Comparison of ENCODE assay signal across 15 cellular contexts in the genomic region with DNA sequence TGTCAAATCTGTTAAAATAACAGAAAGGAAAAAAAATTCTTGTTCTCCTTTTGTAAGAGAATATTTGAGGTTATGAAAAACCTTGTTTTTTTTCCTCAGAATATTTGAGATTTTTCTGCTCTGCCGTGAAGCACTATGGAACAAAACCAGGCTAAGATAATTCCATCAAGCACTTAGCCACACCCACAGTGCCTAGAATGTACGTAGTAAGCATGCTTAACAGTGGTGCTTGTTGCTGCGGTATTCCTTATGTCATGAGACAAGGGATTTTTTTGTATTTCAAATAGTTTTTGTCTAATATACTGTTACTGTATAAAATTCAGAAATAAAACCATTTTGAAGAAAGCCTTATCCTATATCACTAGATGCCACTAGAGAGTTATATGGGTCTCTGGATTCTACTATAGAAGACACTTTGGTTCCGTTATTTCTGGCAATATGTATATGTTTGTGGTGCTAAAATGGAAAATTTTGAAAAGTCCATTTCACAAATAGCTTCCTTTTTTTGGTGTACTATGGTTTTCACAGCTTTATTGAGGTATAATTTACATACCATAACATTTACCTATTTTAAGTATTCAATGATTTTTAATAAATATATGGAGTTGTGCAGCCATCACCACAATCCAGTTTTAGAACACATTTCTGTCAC. TPM values are rescaled to one million over a fixed set of nuclear protein-coding genes. Genes with fewer than 3 reads are reported as not detected.
DNase-seq lines count a peak whose midpoint lies in the region; ATAC-seq, FAIRE-seq and TF ChIP-seq lines count a peak whose summit lies in the region.
"Had no signal": no experiment of that assay in that cellular context is flagged by ENCODE, and none has a peak within 500 bp of the region (broad histone marks: within the 10 kb centered on the region; RNA-seq: fewer than 3 reads in every experiment).

No MANE protein-coding gene starts in this region.

- CTCF ChIA-PET in A549 (lab: Yijun Ruan, JAX) (interaction anchor here (0.6 to 1.8 kb wide), 7 partner anchors 9 to 1758 kb away, joined by 3 to 5 read pairs (median 3); no protein-coding TSS in a partner anchor), SK-N-SH (lab: Yijun Ruan, JAX) (interaction anchor here (0.7 to 1.5 kb wide), 7 partner anchors 11 to 453 kb away, joined by 3 to 5 read pairs (median 3); no protein-coding TSS in a partner anchor), Caco-2 (lab: Charles Lee) (no interaction called here)
- CTCF ChIA-PET in CD8-positive, alpha-beta T cell (lab: Charles Lee) = interaction anchor here (0.8 to 1.1 kb wide), 2 partner anchors 368 to 453 kb away, joined by 3 read pairs; no protein-coding TSS in a partner anchor

- no peak overlapping the region for H3K27ac Mint-ChIP-seq in Caco-2 (ENCODE audit: unreplicated experiment)
- H3K27ac Mint-ChIP-seq in CD8-positive, alpha-beta T cell = no peak overlapping the region
- H3K27ac Mint-ChIP-seq: activated CD4-positive, alpha-beta memory T cell treated with anti-CD3 and anti-CD28 coated beads for 36 hours had no signal

- POLR2A ChIA-PET in A549 (lab: Yijun Ruan, JAX) = no interaction called here
- POLR2A ChIA-PET in SK-N-SH (lab: Yijun Ruan, JAX) = no interaction called here
- POLR2A ChIA-PET in Caco-2 (lab: Charles Lee) = no interaction called here
- POLR2A ChIA-PET in CD8-positive, alpha-beta T cell (lab: Charles Lee) = no interaction called here

- no peaks in the 10 kb centered on the region for H3K9me2 ChIP-seq in SK-N-SH

- TF ChIP-seq RAD21 in A549 (conservative IDR thresholded peaks at IDR 0.05 in 1 of 2, IDR thresholded peaks at IDR 0.05 in 1 of 2) = peak; percentile 27 to 32; a peak in 2 of 5 replicates
- TF ChIP-seq RAD21 in SK-N-SH (IDR thresholded peaks at IDR 0.05; ENCODE audit: low read length) = peak; percentile 28; the same call in 1 of the 2 replicates

- H3K4me1 ChIP-seq in A549 (no peaks in the 10 kb centered on the region), SK-N-SH (ENCODE audit: control insufficient read depth in 1 of 2, insufficient read depth in 2 of 2, low read depth in 1 of 2, low read length in 1 of 2) (no peaks in the 10 kb centered on the region; a peak in 2 of 4 replicates), foreskin keratinocyte (no peaks in the 10 kb centered on the region), Caco-2 (no peaks in the 10 kb centered on the region; the same call in 1 of the 2 replicates)
- H3K4me1 ChIP-seq in CD8-positive, alpha-beta T cell (ENCODE audit: insufficient read depth, low read length) = peaks cover 4% of the 10 kb centered on the region
- H3K4me1 ChIP-seq: vagina had no signal

- H3K79me2 ChIP-seq in SK-N-SH (ENCODE audit: insufficient read depth) = peaks cover 21% of the 10 kb centered on the region

- TF ChIP-seq CTCF in A549 (IDR thresholded peaks at IDR 0.05) = peak; percentile 20; the same call in 1 of the 3 replicates
- TF ChIP-seq CTCF in SK-N-SH (IDR thresholded peaks at IDR 0.05) = peak; percentile 34
- peak; percentile 42 for TF ChIP-seq CTCF in foreskin keratinocyte (conservative IDR thresholded peaks at IDR 0.05)
- no peak for TF ChIP-seq CTCF in Caco-2 (IDR thresholded peaks at IDR 0.05; ENCODE audit: insufficient read depth in 1 of 2, low read depth in 1 of 2, low read length in 1 of 2, severe bottlenecking in 1 of 2, unreplicated experiment in 1 of 2)
- no peak for TF ChIP-seq CTCF in CD8-positive, alpha-beta T cell (IDR thresholded peaks at IDR 0.05)

- no peak for FAIRE-seq in A549 (lab: Jason Lieb, UNC)
- peak; percentile 42 for FAIRE-seq in GM12892 (lab: Jason Lieb, UNC)

- peaks cover 7% of the 10 kb centered on the region for H3K4me1 Mint-ChIP-seq in Caco-2 (ENCODE audit: low read depth, unreplicated experiment)
- peaks cover 34% of the 10 kb centered on the region for H3K4me1 Mint-ChIP-seq in CD8-positive, alpha-beta T cell (ENCODE audit: low read depth)
- H3K4me1 Mint-ChIP-seq: neural crest cell had no signal

- no TSS peak for BruUV-seq in Caco-2 (replicated peaks; lab: Mats Ljungman, UMichigan)

- no peaks in the 10 kb centered on the region for H3K9me3 Mint-ChIP-seq in Caco-2 (ENCODE audit: unreplicated experiment)
- peaks cover 4% of the 10 kb centered on the region for H3K9me3 Mint-ChIP-seq in CD8-positive, alpha-beta T cell

- no peak overlapping the region for H3K4me3 Mint-ChIP-seq in Caco-2 (ENCODE audit: unreplicated experiment)
- H3K4me3 Mint-ChIP-seq in CD8-positive, alpha-beta T cell = no peak overlapping the region
- H3K4me3 Mint-ChIP-seq: activated CD4-positive, alpha-beta memory T cell treated with anti-CD3 and anti-CD28 coated beads for 36 hours; neural crest cell had no signal

- no peaks in the 10 kb centered on the region for H4K20me1 ChIP-seq in SK-N-SH (ENCODE audit: insufficient read depth)

- no peak overlapping the region for H3K27ac ChIP-seq in A549
- H3K27ac ChIP-seq in SK-N-SH (ENCODE audit: low read depth in 2 of 2, low read length in 1 of 2) = no peak overlapping the region
- H3K27ac ChIP-seq in foreskin keratinocyte = no peak overlapping the region
- no peak overlapping the region for H3K27ac ChIP-seq in CD8-positive, alpha-beta T cell (ENCODE audit: low read depth, low read length)
- H3K27ac ChIP-seq: vagina had no signal

- ATAC-seq in A549 = no peak
- ATAC-seq in foreskin keratinocyte = no peak
- ATAC-seq in CD8-positive, alpha-beta T cell = no peak

- H3K4me3 ChIP-seq in A549 = no peak overlapping the region
- no peak overlapping the region for H3K4me3 ChIP-seq in SK-N-SH (ENCODE audit: low read depth in 2 of 2, low read length in 1 of 2)
- no peak overlapping the region for H3K4me3 ChIP-seq in Caco-2 (ENCODE audit: low read depth, low read length)
- H3K4me3 ChIP-seq in CD8-positive, alpha-beta T cell (ENCODE audit: low read depth, low read length) = no peak overlapping the region
- H3K4me3 ChIP-seq: vagina had no signal

- WGBS in A549 (ENCODE audit: missing lambda C conversion rate) = 91% methylated on average over 4 of the region's 4 CpGs
- 79% methylated on average over 4 of the region's 4 CpGs for WGBS in SK-N-SH (ENCODE audit: low lambda C conversion rate)

- DNase-seq in A549 (ENCODE audit: low read depth in 1 of 2, low spot score in 1 of 2) (no peak), GM12892 (ENCODE audit: insufficient read length) (no peak), SK-N-SH (no peak), foreskin keratinocyte (no peak), OCI-M1 (lab: John Stamatoyannopoulos, UW) (no peak), Caco-2 (no peak)
- no peak for DNase-seq in activated naive CD4-positive, alpha-beta T cell treated with anti-CD3 and anti-CD28 coated beads, Interleukin-2, amount 50 U/mL, for 16 hours
- no peak for DNase-seq in CD8-positive, alpha-beta T cell
- DNase-seq: activated CD4-positive, alpha-beta memory T cell treated with anti-CD3 and anti-CD28 coated beads for 36 hours; activated effector memory CD4-positive, alpha-beta T cell treated with anti-CD3 and anti-CD28 coated beads, Interleukin-2, amount 50 U/mL, for 16 hours; cerebellar nuclear complex; foreskin fibroblast; left cardiac atrium had no signal

- H3K4me2 ChIP-seq in A549 (no peak overlapping the region), SK-N-SH (no peak overlapping the region)

- no peaks in the 10 kb centered on the region for H3K27me3 Mint-ChIP-seq in Caco-2 (ENCODE audit: insufficient read depth, unreplicated experiment)
- H3K27me3 Mint-ChIP-seq in CD8-positive, alpha-beta T cell (ENCODE audit: low read depth) = no peaks in the 10 kb centered on the region
- H3K27me3 Mint-ChIP-seq: activated CD4-positive, alpha-beta memory T cell treated with anti-CD3 and anti-CD28 coated beads for 36 hours had no signal

- TF ChIP-seq POLR2A in A549 (IDR thresholded peaks at IDR 0.05; ENCODE audit: low read length) = no peak
- TF ChIP-seq POLR2A in GM12892 (IDR thresholded peaks at IDR 0.05; ENCODE audit: low read depth, low read length) = no peak

- H3K9me3 ChIP-seq in A549 (peaks cover 14% of the 10 kb centered on the region; the same call in 2 of the 3 replicates), SK-N-SH (no peaks in the 10 kb centered on the region; the same call in 1 of the 2 replicates), Caco-2 (peaks cover 5% of the 10 kb centered on the region)
- H3K9me3 ChIP-seq in CD8-positive, alpha-beta T cell (ENCODE audit: low read length) = no peaks in the 10 kb centered on the region
- H3K9me3 ChIP-seq: vagina had no signal

- H3K27me3 ChIP-seq in SK-N-SH (ENCODE audit: insufficient read depth) (no peaks in the 10 kb centered on the region), foreskin keratinocyte (no peaks in the 10 kb centered on the region), Caco-2 (replicated peaks; ENCODE audit: control insufficient read depth, insufficient read depth, low read length) (no peaks in the 10 kb centered on the region)
- H3K27me3 ChIP-seq in CD8-positive, alpha-beta T cell (ENCODE audit: insufficient read depth, low read length) = no peaks in the 10 kb centered on the region
- H3K27me3 ChIP-seq: vagina had no signal

- H3K9ac ChIP-seq in SK-N-SH = no peak overlapping the region

- H3F3A ChIP-seq in SK-N-SH (replicated peaks; ENCODE audit: insufficient read depth) = no peaks in the 10 kb centered on the region

- no peak overlapping the region for H2AFZ ChIP-seq in SK-N-SH (ENCODE audit: low read depth)

- H3K36me3 Mint-ChIP-seq in Caco-2 (ENCODE audit: insufficient read depth, unreplicated experiment) = peaks cover 22% of the 10 kb centered on the region
- peaks cover 36% of the 10 kb centered on the region for H3K36me3 Mint-ChIP-seq in CD8-positive, alpha-beta T cell

- no peak for TF ChIP-seq EP300 in A549 (IDR thresholded peaks at IDR 0.05)
- TF ChIP-seq EP300 in SK-N-SH (IDR thresholded peaks at IDR 0.05; ENCODE audit: borderline replicate concordance in 1 of 2, low read depth in 1 of 2, low read length in 1 of 2) = no peak

- intact Hi-C loops in Caco-2 (cut with micrococcal nuclease; ENCODE audit: unreplicated experiment) = no loop called here
- intact Hi-C loops in CD8-positive, alpha-beta T cell (cut with DNase I, micrococcal nuclease) = no loop called here

- H3K36me3 ChIP-seq in SK-N-SH (replicated peaks in 1 of 2; ENCODE audit: control insufficient read depth in 1 of 2, insufficient read depth in 2 of 2, low read length in 1 of 2) (peaks cover 9 to 14% of the 10 kb centered on the region in 2 experiments), Caco-2 (ENCODE audit: control insufficient read depth, insufficient read depth, low read length) (no peaks in the 10 kb centered on the region)
- no peaks in the 10 kb centered on the region for H3K36me3 ChIP-seq in CD8-positive, alpha-beta T cell (ENCODE audit: insufficient read depth, low read length)

RNA-seq across cellular contexts. Expression of gene PDHX, which starts 23.7 kb away (rescaled TPM):
- polyA plus RNA-seq in A549 (2011; rRNA removed) (51.4 and 87.4 TPM in 2 replicates), A549 (2017; fragmentation: RNase III; extraction: RNeasy Plus Mini Kit Qiagen cat#74134 plus additional on column Dnase treatment) (45.8 to 46.5 TPM (median 46.1 TPM) in 3 replicates), SK-N-SH (2012; rRNA removed) (14.8 and 19.1 TPM in 2 replicates), foreskin keratinocyte (11.6 and 14.4 TPM in 2 replicates)
- polyA plus RNA-seq in A549 (2012; cell fraction: cytosol; rRNA removed) = 20.3 and 22.1 TPM in 2 replicates
- 10.4 and 14.6 TPM in 2 replicates for polyA plus RNA-seq in A549 (2012; cell fraction: nucleus; rRNA removed)
- 31.0 and 39.8 TPM in 2 replicates for polyA minus RNA-seq in A549 (2011; rRNA and poly(A)+ RNA removed)
- polyA plus RNA-seq in GM12892 (2012; ENCODE audit: missing spikeins) = 22.0 TPM
- polyA plus RNA-seq in SK-N-SH (2012; cell fraction: cytosol; rRNA removed) = 18.9 and 22.0 TPM in 2 replicates
- polyA plus RNA-seq in SK-N-SH (2012; cell fraction: nucleus; rRNA removed) = 11.6 and 17.0 TPM in 2 replicates
- total RNA-seq in foreskin keratinocyte (26.3 and 29.7 TPM in 2 replicates), Caco-2 (2022) (78.5 and 85.4 TPM in 2 replicates)
- 10 to 100 TPM; 20.3 to 21.4 TPM for total RNA-seq in CD8-positive, alpha-beta T cell

RNA-seq across cellular contexts. Expression of gene APIP, which starts 24.0 kb away (rescaled TPM):
- 35.1 and 55.6 TPM in 2 replicates for polyA plus RNA-seq in A549 (2011; rRNA removed)
- polyA plus RNA-seq in A549 (2012; cell fraction: cytosol; rRNA removed) = 14.2 and 19.1 TPM in 2 replicates
- polyA plus RNA-seq in A549 (2012; cell fraction: nucleus; rRNA removed) = 5.3 and 9.0 TPM in 2 replicates
- polyA plus RNA-seq in A549 (2017; fragmentation: RNase III; extraction: RNeasy Plus Mini Kit Qiagen cat#74134 plus additional on column Dnase treatment) = 36.1 to 42.4 TPM (median 38.6 TPM) in 3 replicates
- 5.2 and 6.3 TPM in 2 replicates for polyA minus RNA-seq in A549 (2011; rRNA and poly(A)+ RNA removed)
- 45.3 TPM for polyA plus RNA-seq in GM12892 (2012; ENCODE audit: missing spikeins)
- polyA plus RNA-seq in SK-N-SH (2012; rRNA removed) = 21.3 and 22.5 TPM in 2 replicates
- polyA plus RNA-seq in SK-N-SH (2012; cell fraction: cytosol; rRNA removed) = 26.6 and 39.0 TPM in 2 replicates
- 13.7 and 26.9 TPM in 2 replicates for polyA plus RNA-seq in SK-N-SH (2012; cell fraction: nucleus; rRNA removed)
- 17.1 and 18.0 TPM in 2 replicates for total RNA-seq in foreskin keratinocyte
- polyA plus RNA-seq in foreskin keratinocyte = 13.9 and 15.9 TPM in 2 replicates
- total RNA-seq in Caco-2 (2022) = 19.8 and 21.1 TPM in 2 replicates
- total RNA-seq in CD8-positive, alpha-beta T cell = 1 to 10 TPM; 5.4 to 6.4 TPM

Comparison
In these comparisons a context has a peak if more than half of its experiments do, and no peak if none do; other contexts are left out.
1. CTCF ChIP-seq: peak in A549 (single experiment), SK-N-SH (single experiment) and foreskin keratinocyte (single experiment); none in Caco-2 (0 of 2) and CD8-positive, alpha-beta T cell (single experiment).
2. Of the 12 proteins assayed by ChIP-seq in both A549 and SK-N-SH: peak only in A549: none; only in SK-N-SH: none; in both: CTCF and RAD21; in neither: 10.